ENCODE assay signal across 23 cellular contexts in the genomic region with DNA sequence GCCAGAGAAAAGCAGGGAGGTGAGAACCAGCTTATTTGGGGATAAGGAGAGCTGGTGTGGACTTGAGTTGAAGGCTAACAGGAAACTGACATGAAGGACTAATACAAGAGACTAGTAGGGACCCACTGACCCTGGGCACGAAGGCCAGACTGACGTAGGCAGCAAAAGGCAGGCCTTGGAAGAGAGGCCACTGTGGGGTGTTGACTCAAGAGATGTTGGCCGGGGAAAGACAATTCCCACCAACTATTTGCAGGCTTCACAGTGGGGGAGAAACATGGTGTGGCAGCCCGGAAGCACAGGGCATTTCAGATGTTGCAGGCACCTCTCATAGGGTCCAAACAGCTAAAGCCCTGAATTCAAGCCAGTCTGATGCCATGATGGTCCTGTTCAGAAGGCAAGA. TPM values are rescaled to one million over a fixed set of nuclear protein-coding genes. Genes with fewer than 3 reads are reported as not detected.
"Had no signal": no experiment of that assay in that cellular context is flagged by ENCODE, and none has a peak within 500 bp of the region (broad histone marks: within the 10 kb centered on the region; RNA-seq: fewer than 3 reads in every experiment).

No MANE protein-coding gene starts in this region.

- ATAC-seq: activated T-cell treated with anti-CD3 and anti-CD28 coated beads, Interleukin-2, amount 50 U/mL, for 72 hours; esophagus mucosa; heart right ventricle; naive thymus-derived CD4-positive, alpha-beta T cell; stimulated activated naive B cell treated with anti-CD40 and anti-IgM and Interleukin-4, amounts not matched to agents 10 μg/mL and 1 μg/mL and 100 μg/mL, for 72 hours had no signal

- H3K27ac Mint-ChIP-seq: activated CD4-positive, alpha-beta T cell treated with anti-CD3 and anti-CD28 coated beads, Interleukin-2, amount 10 ng/mL, durations not matched to agents 7 days and 5 days; activated naive CD8-positive, alpha-beta T cell treated with anti-CD3 and anti-CD28 coated beads, Interleukin-2, amount 10 ng/mL, durations not matched to agents 7 days and 5 days; activated T-cell treated with anti-CD3 and anti-CD28 coated beads, Interleukin-2, amount 50 U/mL, for 72 hours; endodermal cell; neural progenitor cell; stimulated activated naive B cell treated with anti-CD40 and anti-IgM and Interleukin-4, amounts not matched to agents 10 μg/mL and 1 μg/mL and 100 μg/mL, for 72 hours had no signal

- H3K4me3 Mint-ChIP-seq: activated CD4-positive, alpha-beta T cell treated with anti-CD3 and anti-CD28 coated beads, Interleukin-2, amount 10 ng/mL, durations not matched to agents 7 days and 5 days; activated naive CD8-positive, alpha-beta T cell treated with anti-CD3 and anti-CD28 coated beads, Interleukin-2, amount 10 ng/mL, durations not matched to agents 7 days and 5 days; activated T-cell treated with anti-CD3 and anti-CD28 coated beads, Interleukin-2, amount 50 U/mL, for 72 hours; endodermal cell; naive thymus-derived CD4-positive, alpha-beta T cell; neural progenitor cell; stimulated activated naive B cell treated with anti-CD40 and anti-IgM and Interleukin-4, amounts not matched to agents 10 μg/mL and 1 μg/mL and 100 μg/mL, for 72 hours had no signal

- H3K36me3 Mint-ChIP-seq: neural progenitor cell had no signal

- H3K27me3 Mint-ChIP-seq: activated CD4-positive, alpha-beta T cell treated with anti-CD3 and anti-CD28 coated beads, Interleukin-2, amount 10 ng/mL, durations not matched to agents 7 days and 5 days; activated naive CD8-positive, alpha-beta T cell treated with anti-CD3 and anti-CD28 coated beads, Interleukin-2, amount 10 ng/mL, durations not matched to agents 7 days and 5 days; naive thymus-derived CD4-positive, alpha-beta T cell had no signal

- H3K4me1 Mint-ChIP-seq: activated naive CD8-positive, alpha-beta T cell treated with anti-CD3 and anti-CD28 coated beads, Interleukin-2, amount 10 ng/mL, durations not matched to agents 7 days and 5 days; endodermal cell had no signal

- H3K9me3 Mint-ChIP-seq: activated CD4-positive, alpha-beta T cell treated with anti-CD3 and anti-CD28 coated beads, Interleukin-2, amount 10 ng/mL, durations not matched to agents 7 days and 5 days; activated naive CD8-positive, alpha-beta T cell treated with anti-CD3 and anti-CD28 coated beads, Interleukin-2, amount 10 ng/mL, durations not matched to agents 7 days and 5 days; activated T-cell treated with anti-CD3 and anti-CD28 coated beads, Interleukin-2, amount 50 U/mL, for 72 hours; stimulated activated naive B cell treated with anti-CD40 and anti-IgM and Interleukin-4, amounts not matched to agents 10 μg/mL and 1 μg/mL and 100 μg/mL, for 72 hours had no signal

- DNase-seq: activated CD4-positive, alpha-beta T cell treated with anti-CD3 and anti-CD28 coated beads, Interleukin-2, amount 10 ng/mL, durations not matched to agents 7 days and 5 days; activated effector memory CD4-positive, alpha-beta T cell treated with Interleukin-2 at 50 U/mL for 16 hours; activated naive CD8-positive, alpha-beta T cell treated with anti-CD3 and anti-CD28 coated beads, Interleukin-2, amount 10 ng/mL, durations not matched to agents 7 days and 5 days; activated T-cell treated with anti-CD3 and anti-CD28 coated beads for 4 hours; activated T-cell treated with anti-CD3 and anti-CD28 coated beads, Interleukin-2, amount 50 U/mL, for 72 hours; amygdala; central memory CD4-positive, alpha-beta T cell; endodermal cell; foreskin fibroblast; heart right ventricle; midbrain; naive thymus-derived CD4-positive, alpha-beta T cell; occipital lobe; stimulated activated CD4-positive, alpha-beta T cell treated with anti-CD3 and anti-CD28 coated beads, Interleukin-1b, Interleukin-23, amount 100 ng/mL, for 48 hours; stimulated activated CD4-positive, alpha-beta T cell treated with anti-CD3 and anti-CD28 coated beads, Interleukin-4, amount 100 ng/mL, for 4 hours; stimulated activated CD8-positive, alpha-beta memory T cell treated with anti-CD3 and anti-CD28 coated beads, Interleukin-4, amount 100 ng/mL, for 48 hours; stimulated activated naive B cell treated with anti-CD40 and anti-IgM and Interleukin-4, amounts not matched to agents 10 μg/mL and 1 μg/mL and 100 μg/mL, for 72 hours; T-helper 1 cell had no signal

RNA-seq across cellular contexts. Expression of a gene that starts 24.4 kb away (rescaled TPM):
- total RNA-seq: esophagus mucosa, right atrium auricular region, SJSA1, tibial nerve had no signal
